14 cellular contexts compared by ENCODE assay signal in genomic region chr3:72042397-72043211, GRCh38.
DNase-seq lines count a peak whose midpoint lies in the region; ATAC-seq and TF ChIP-seq lines count a peak whose summit lies in the region.
"Had no signal": no experiment of that assay in that cellular context is flagged by ENCODE, and none has a peak within 500 bp of the region (broad histone marks: within the 10 kb centered on the region; RNA-seq: fewer than 3 reads in every experiment).

No MANE protein-coding gene starts in this region.

- CTCF ChIA-PET in BJ (lab: Yijun Ruan, JAX) = interaction anchor here (0.6 to 1.4 kb wide), 2 partner anchors 24 to 531 kb away, joined by 3 read pairs; no protein-coding TSS in a partner anchor

- H4K5ac ChIP-seq in mesendoderm (ENCODE audit: low read length) = no peak overlapping the region

- no peak overlapping the region for H3K27ac ChIP-seq in mesendoderm (ENCODE audit: low read depth, low read length)
- H3K27ac ChIP-seq: KMS-11 had no signal

- H3K36me3 ChIP-seq in BJ (ENCODE audit: control insufficient read depth, insufficient read depth, low read length) (no peaks in the 10 kb centered on the region), mesendoderm (ENCODE audit: control insufficient read depth, insufficient read depth, low read length) (no peaks in the 10 kb centered on the region)

- no peak overlapping the region for H4K8ac ChIP-seq in mesendoderm (ENCODE audit: low read depth, low read length)

- H3K9ac ChIP-seq in mesendoderm (ENCODE audit: low read length) = no peak overlapping the region
- H3K9ac ChIP-seq: KMS-11 had no signal

- H2AK5ac ChIP-seq in mesendoderm (ENCODE audit: low read length) = no peak overlapping the region

- peaks cover 30% of the 10 kb centered on the region for H3K27me3 Mint-ChIP-seq in T-helper 17 cell

- no peak overlapping the region for H3K4me3 Mint-ChIP-seq in T-helper 17 cell
- H3K4me3 Mint-ChIP-seq: CD4-positive, CD25-positive, alpha-beta regulatory T cell had no signal

- no peak overlapping the region for H3K18ac ChIP-seq in mesendoderm (ENCODE audit: low read length)

- no peak overlapping the region for H3K27ac Mint-ChIP-seq in T-helper 17 cell
- H3K27ac Mint-ChIP-seq: CD4-positive, CD25-positive, alpha-beta regulatory T cell had no signal

- H3K27me3 ChIP-seq in BJ (ENCODE audit: control insufficient read depth, insufficient read depth, low read length) (peaks cover 7% of the 10 kb centered on the region), mesendoderm (ENCODE audit: insufficient read depth, low read length, poor library complexity) (no peaks in the 10 kb centered on the region)

- WGBS in mesendoderm (ENCODE audit: extremely low coverage, insufficient coverage, low lambda C conversion rate) = no CpG with 5 or more reads among the region's 7 CpGs

- ATAC-seq in HG02938 (IDR thresholded peaks at IDR 0.05; ENCODE audit: unreplicated experiment) (no peak), T-helper 17 cell (no peak)
- ATAC-seq: Panc1 had no signal

- no peaks in the 10 kb centered on the region for H3K4me1 Mint-ChIP-seq in T-helper 17 cell
- H3K4me1 Mint-ChIP-seq: CD4-positive, CD25-positive, alpha-beta regulatory T cell had no signal

- H3K4ac ChIP-seq in mesendoderm (ENCODE audit: low read depth, low read length) = no peak overlapping the region

- no peaks in the 10 kb centered on the region for H3K36me3 Mint-ChIP-seq in T-helper 17 cell (ENCODE audit: low read depth)
- H3K36me3 Mint-ChIP-seq: CD4-positive, CD25-positive, alpha-beta regulatory T cell had no signal

- H3K56ac ChIP-seq in mesendoderm (ENCODE audit: low read length) = no peak overlapping the region

- POLR2A ChIA-PET in BJ (lab: Charles Lee) = interaction anchor here (0.7 kb wide), 1 partner anchor 681 kb away, joined by 3 read pairs; no protein-coding TSS in a partner anchor

- no peaks in the 10 kb centered on the region for H3K79me1 ChIP-seq in mesendoderm (ENCODE audit: low read length)

- H2BK15ac ChIP-seq in mesendoderm (replicated peaks; ENCODE audit: low read depth) = no peak overlapping the region

- TF ChIP-seq CTCF in BJ (IDR thresholded peaks at IDR 0.05; ENCODE audit: insufficient read depth, low read depth, low read length) (no peak), choroid plexus epithelial cell (conservative IDR thresholded peaks at IDR 0.05; ENCODE audit: low read depth, low read length) (no peak)

- no peak overlapping the region for H3K4me2 ChIP-seq in mesendoderm (ENCODE audit: low read length)
- H3K4me2 ChIP-seq: KMS-11 had no signal

- H3K4me1 ChIP-seq in mesendoderm (ENCODE audit: control insufficient read depth, low read depth, low read length) = no peaks in the 10 kb centered on the region

- no peak overlapping the region for H3K23ac ChIP-seq in mesendoderm (ENCODE audit: low read length)

- H3K79me2 ChIP-seq in mesendoderm (ENCODE audit: control insufficient read depth, insufficient read depth, low read length) = no peaks in the 10 kb centered on the region

- DNase-seq in BJ (ENCODE audit: low read depth) (peak; percentile 35), LHCN-M2 (ENCODE audit: low read depth) (peak; percentile 58), choroid plexus epithelial cell (ENCODE audit: low read depth) (peak; percentile 46), mesendoderm (peak; percentile 89), amygdala (lab: John Stamatoyannopoulos, UW) (no peak), retina (no peak), T-helper 17 cell (no peak)
- DNase-seq: activated CD8-positive, alpha-beta memory T cell treated with anti-CD3 and anti-CD28 coated beads, Interleukin-2, amount 50 U/mL, for 4 hours; CD4-positive, CD25-positive, alpha-beta regulatory T cell; left cardiac atrium; stimulated activated CD4-positive, alpha-beta T cell treated with anti-CD3 and anti-CD28 coated beads, Interleukin-4, amount 100 ng/mL, for 24 hours had no signal

- no peak overlapping the region for H3K4me3 ChIP-seq in BJ (ENCODE audit: low read depth, low read length)
- no peak overlapping the region for H3K4me3 ChIP-seq in choroid plexus epithelial cell (ENCODE audit: low read depth, low read length)
- no peak overlapping the region for H3K4me3 ChIP-seq in mesendoderm (ENCODE audit: low read length)

- H2BK120ac ChIP-seq in mesendoderm (ENCODE audit: low read depth, low read length) = no peak overlapping the region

- H2BK5ac ChIP-seq in mesendoderm (ENCODE audit: low read length) = no peak overlapping the region

- H3K9me3 ChIP-seq in T-helper 17 cell (ENCODE audit: control insufficient read depth, low read length, poor library complexity, severe bottlenecking) = no peaks in the 10 kb centered on the region

Comparison
In these comparisons a context has a peak if more than half of its experiments do, and no peak if none do; other contexts are left out.
1. DNase-seq: peak in BJ (single experiment), LHCN-M2 (single experiment), choroid plexus epithelial cell (single experiment) and mesendoderm (single experiment); none in amygdala (0 of 56), retina (single experiment) and T-helper 17 cell (0 of 3).